9 cellular contexts compared by ENCODE assay signal in genomic region chr11:113249491-113249763, GRCh38.
DNase-seq lines count a peak whose midpoint lies in the region; TF ChIP-seq lines count a peak whose summit lies in the region.
"Had no signal": no experiment of that assay in that cellular context is flagged by ENCODE, and none has a peak within 500 bp of the region (broad histone marks: within the 10 kb centered on the region; RNA-seq: fewer than 3 reads in every experiment).

No MANE protein-coding gene starts in this region.

- H3K27me3 ChIP-seq in BE2C, result no peaks in the 10 kb centered on the region
- H3K27me3 ChIP-seq in GM23248 (replicated peaks; ENCODE audit: insufficient read depth), result no peaks in the 10 kb centered on the region; the same call in 1 of the 2 replicates
- H3K27me3 ChIP-seq in hepatocyte, result no peaks in the 10 kb centered on the region

- no peaks in the 10 kb centered on the region for H3F3A ChIP-seq in GM23248 (ENCODE audit: insufficient read depth)

- H4K20me1 ChIP-seq in GM23248 (ENCODE audit: insufficient read depth) (no peaks in the 10 kb centered on the region), hepatocyte (ENCODE audit: insufficient read depth, poor library complexity, severe bottlenecking) (no peaks in the 10 kb centered on the region)

- no peak overlapping the region for H3K27ac ChIP-seq in GM23248
- H3K27ac ChIP-seq in hepatocyte, result no peak overlapping the region

- in situ Hi-C loops in GM23248 (cut with MboI), result no loop called here

- H3K4me3 ChIP-seq in BE2C (ENCODE audit: low read depth, low read length), result no peak overlapping the region
- no peak overlapping the region for H3K4me3 ChIP-seq in GM23248
- no peak overlapping the region for H3K4me3 ChIP-seq in hepatocyte

- WGBS in GM23248 (ENCODE audit: low coverage in 1 of 2, low lambda C conversion rate in 2 of 2, missing lambda C conversion rate in 2 of 2), 2 experiments, result 8 to 15% methylated on average over 2 of the region's 2 CpGs
- WGBS in hepatocyte (ENCODE audit: low lambda C conversion rate, missing lambda C conversion rate), result 42% methylated on average over 2 of the region's 2 CpGs

- peak; percentile 41 for DNase-seq in BE2C
- peak; percentile 43 for DNase-seq in GM23248
- DNase-seq in RPMI8226, result peak; percentile 84
- DNase-seq in hepatocyte (ENCODE audit: low spot score), result no peak
- no peak for DNase-seq in T-helper 2 cell
- DNase-seq in SK-N-DZ (ENCODE audit: low spot score), result no peak
- no peak for DNase-seq in mesenteric fat pad (ENCODE audit: low spot score)
- no peak for DNase-seq in stimulated activated CD4-positive, alpha-beta T cell treated with anti-CD3 and anti-CD28 coated beads, Interleukin-1b, Interleukin-23, amount 100 ng/mL, for 48 hours
- DNase-seq: midbrain had no signal

- H3K4me1 ChIP-seq in BE2C, result peaks cover 4% of the 10 kb centered on the region; the same call in 1 of the 2 replicates
- no peaks in the 10 kb centered on the region for H3K4me1 ChIP-seq in GM23248 (ENCODE audit: insufficient read depth)
- no peaks in the 10 kb centered on the region for H3K4me1 ChIP-seq in hepatocyte (ENCODE audit: insufficient read depth)

- H3K4me2 ChIP-seq in GM23248 (ENCODE audit: unreplicated experiment), result no peak overlapping the region
- H3K4me2 ChIP-seq in hepatocyte, result no peak overlapping the region

- H3K36me3 ChIP-seq in BE2C, result peaks cover 40% of the 10 kb centered on the region
- no peaks in the 10 kb centered on the region for H3K36me3 ChIP-seq in GM23248 (ENCODE audit: low read depth)
- H3K36me3 ChIP-seq in hepatocyte (replicated peaks; ENCODE audit: insufficient read depth, low read depth), result no peaks in the 10 kb centered on the region

- H3K79me2 ChIP-seq in GM23248 (ENCODE audit: insufficient read depth) (no peaks in the 10 kb centered on the region), hepatocyte (no peaks in the 10 kb centered on the region)

- H2AFZ ChIP-seq in GM23248 (no peak overlapping the region), hepatocyte (no peak overlapping the region)

- H3K9ac ChIP-seq in GM23248, result no peak overlapping the region

- H3K9me2 ChIP-seq in GM23248 (ENCODE audit: insufficient read depth) (no peaks in the 10 kb centered on the region), hepatocyte (replicated peaks; ENCODE audit: insufficient read depth) (no peaks in the 10 kb centered on the region)

- H3K9me3 ChIP-seq in BE2C (no peaks in the 10 kb centered on the region), GM23248 (ENCODE audit: low read depth) (no peaks in the 10 kb centered on the region), hepatocyte (ENCODE audit: low read depth) (no peaks in the 10 kb centered on the region)

- peak; percentile 63 for TF ChIP-seq CTCF in BE2C (IDR thresholded peaks at IDR 0.05; ENCODE audit: low read depth, low read length)
- TF ChIP-seq CTCF in hepatocyte (IDR thresholded peaks at IDR 0.05; ENCODE audit: poor library complexity), result peak; percentile 8

Comparison
In these comparisons a context has a peak if more than half of its experiments do, and no peak if none do; other contexts are left out.
1. DNase-seq: peak in BE2C (single experiment), GM23248 (single experiment) and RPMI8226 (single experiment); none in hepatocyte (single experiment), T-helper 2 cell (0 of 5), SK-N-DZ (single experiment), mesenteric fat pad (single experiment) and stimulated activated CD4-positive, alpha-beta T cell treated with anti-CD3 and anti-CD28 coated beads, Interleukin-1b, Interleukin-23, amount 100 ng/mL, for 48 hours (single experiment).